1 cellular context compared by ENCODE assay signal in genomic region chr12:2856051-2856450, GRCh38.
TF ChIP-seq lines count a peak whose summit lies in the region.

No MANE protein-coding gene starts in this region.

TF ChIP-seq in SK-N-SH, 30 proteins besides CTCF, POLR2A, EP300 and RAD21 (continued from another document):
- TF ChIP-seq IRF3 (IDR thresholded peaks at IDR 0.05; ENCODE audit: low read depth, low read length) (no peak), RCOR1 (IDR thresholded peaks at IDR 0.05; ENCODE audit: low read length) (no peak)
